In genomic region chr6:122736166-122736565, GRCh38 we compare ENCODE assay signal across 17 cellular contexts. TPM values are rescaled to one million over a fixed set of nuclear protein-coding genes. Genes with fewer than 3 reads are reported as not detected.
DNase-seq lines count a peak whose midpoint lies in the region; ATAC-seq and TF ChIP-seq lines count a peak whose summit lies in the region.
"Had no signal": no experiment of that assay in that cellular context is flagged by ENCODE, and none has a peak within 500 bp of the region (broad histone marks: within the 10 kb centered on the region; RNA-seq: fewer than 3 reads in every experiment).

No MANE protein-coding gene starts in this region.

- CTCF ChIA-PET in A673 (lab: Charles Lee): interaction anchor here (1.8 kb wide), 1 partner anchor 103 kb away, joined by 8 read pairs; no protein-coding TSS in a partner anchor
- CTCF ChIA-PET in activated CD8-positive, alpha-beta memory T cell treated with anti-CD3 and anti-CD28 coated beads, Interleukin-2, amount 10 ng/mL, durations not matched to agents 7 days and 5 days (lab: Charles Lee): no interaction called here

- no peak overlapping the region for H2BK15ac ChIP-seq in H9 (ENCODE audit: low read depth, low read length)

- H4K91ac ChIP-seq in H9 (ENCODE audit: insufficient read length, low read depth, low read length): no peak overlapping the region

- H3K18ac ChIP-seq in H9 (ENCODE audit: insufficient read length, low read depth, low read length): no peak overlapping the region

- H4K20me1 ChIP-seq in H9 (ENCODE audit: control insufficient read depth, insufficient read depth, insufficient read length): no peaks in the 10 kb centered on the region

- no peak overlapping the region for H3K23ac ChIP-seq in H9 (ENCODE audit: insufficient read length, low read depth, low read length)

- no peaks in the 10 kb centered on the region for H3K79me1 ChIP-seq in H9 (ENCODE audit: insufficient read depth, low read depth, low read length, poor library complexity, severe bottlenecking)

- TF ChIP-seq CTCF in A673 (conservative IDR thresholded peaks at IDR 0.05; ENCODE audit: low read depth, low read length): no peak
- no peak for TF ChIP-seq CTCF in upper lobe of right lung (IDR thresholded peaks at IDR 0.05)
- TF ChIP-seq CTCF in H9 (conservative IDR thresholded peaks at IDR 0.05): no peak

- H3K4me2 ChIP-seq in H9 (ENCODE audit: insufficient read depth, insufficient read length, low read length): no peak overlapping the region

- no peak overlapping the region for H2BK5ac ChIP-seq in H9 (ENCODE audit: insufficient read length, low read length)

- H3K4me1 ChIP-seq in A673 (ENCODE audit: insufficient read depth, low read length, poor library complexity, severe bottlenecking) (peaks cover 44% of the 10 kb centered on the region), upper lobe of right lung (peaks cover 3% of the 10 kb centered on the region), H9 (ENCODE audit: insufficient read depth, low read length) (peaks cover 2% of the 10 kb centered on the region)
- H3K4me1 ChIP-seq: heart right ventricle, prostate gland, thyroid gland had no signal

- no peak overlapping the region for H3K14ac ChIP-seq in H9 (ENCODE audit: insufficient read depth, low read length)

- H3K4me3 Mint-ChIP-seq in activated CD8-positive, alpha-beta memory T cell treated with anti-CD3 and anti-CD28 coated beads, Interleukin-2, amount 10 ng/mL, durations not matched to agents 7 days and 5 days: no peak overlapping the region
- H3K4me3 Mint-ChIP-seq in H9: no peak overlapping the region
- H3K4me3 Mint-ChIP-seq: activated naive CD8-positive, alpha-beta T cell treated with anti-CD3 and anti-CD28 coated beads, Interleukin-2, amount 10 ng/mL, durations not matched to agents 7 days and 5 days; HFFc6; T-helper 1 cell treated with Interleukin-12 subunit alpha and Interleukin-12 subunit beta and Interleukin-4 antibody, amounts not matched to agents 30 μg/mL and 1 μg/mL, for 36 hours had no signal

- H2AK5ac ChIP-seq in H9 (ENCODE audit: insufficient read length, low read length): no peak overlapping the region

- H3K27me3 Mint-ChIP-seq in activated CD8-positive, alpha-beta memory T cell treated with anti-CD3 and anti-CD28 coated beads, Interleukin-2, amount 10 ng/mL, durations not matched to agents 7 days and 5 days: peaks cover 12% of the 10 kb centered on the region
- H3K27me3 Mint-ChIP-seq in H9 (ENCODE audit: low read depth): no peaks in the 10 kb centered on the region

- no peak overlapping the region for H4K5ac ChIP-seq in H9 (ENCODE audit: insufficient read length, low read depth, low read length)

- no peaks in the 10 kb centered on the region for H3K9me3 Mint-ChIP-seq in activated CD8-positive, alpha-beta memory T cell treated with anti-CD3 and anti-CD28 coated beads, Interleukin-2, amount 10 ng/mL, durations not matched to agents 7 days and 5 days (ENCODE audit: low read depth)
- peaks cover under 1% of the 10 kb centered on the region in 2 experiments; a peak in 2 of 5 replicates for H3K9me3 Mint-ChIP-seq in H9
- H3K9me3 Mint-ChIP-seq: activated naive CD8-positive, alpha-beta T cell treated with anti-CD3 and anti-CD28 coated beads, Interleukin-2, amount 10 ng/mL, durations not matched to agents 7 days and 5 days; HFFc6; T-helper 1 cell treated with Interleukin-12 subunit alpha and Interleukin-12 subunit beta and Interleukin-4 antibody, amounts not matched to agents 30 μg/mL and 1 μg/mL, for 36 hours had no signal

- WGBS in H9 (ENCODE audit: extremely low coverage, insufficient read length, low lambda C conversion rate): no CpG with 5 or more reads among the region's 4 CpGs

- H3K9ac ChIP-seq in H9 (ENCODE audit: extremely low read depth, insufficient read length, low read length): no peak overlapping the region

- no peak overlapping the region for H4K8ac ChIP-seq in H9 (replicated peaks; ENCODE audit: insufficient read length, low read depth, low read length)

- H2BK20ac ChIP-seq in H9 (ENCODE audit: low read depth, low read length, poor library complexity, severe bottlenecking): no peak overlapping the region

- no peak overlapping the region for H3T11ph ChIP-seq in H9 (ENCODE audit: low read length)

- H3K23me2 ChIP-seq in H9 (ENCODE audit: insufficient read length, low read depth, low read length, poor library complexity, severe bottlenecking): no peaks in the 10 kb centered on the region

- H3K4me3 ChIP-seq in A673 (ENCODE audit: low read depth, low read length, poor library complexity, severe bottlenecking) (no peak overlapping the region), upper lobe of right lung (no peak overlapping the region)
- H3K4me3 ChIP-seq: heart right ventricle, prostate gland, thyroid gland had no signal

- DNase-seq in A673 (ENCODE audit: low spot score) (peak; percentile 30), NCI-H1092 (lab: John Stamatoyannopoulos, UW) (peak; percentile 35), NCI-H526 (lab: John Stamatoyannopoulos, UW) (peak; percentile 68 to 69), epithelial cell of prostate (ENCODE audit: low read depth, low spot score) (peak; percentile 73), LoVo (ENCODE audit: low spot score) (no peak), upper lobe of right lung (no peak), H9 (no peak)
- no peak for DNase-seq in activated CD8-positive, alpha-beta memory T cell treated with anti-CD3 and anti-CD28 coated beads, Interleukin-2, amount 10 ng/mL, durations not matched to agents 7 days and 5 days
- DNase-seq: activated CD4-positive, CD25-positive, alpha-beta regulatory T cell treated with anti-CD3 and anti-CD28 coated beads, Interleukin-2, amount 50 U/mL, for 72 hours; activated naive CD8-positive, alpha-beta T cell treated with anti-CD3 and anti-CD28 coated beads, Interleukin-2, amount 10 ng/mL, durations not matched to agents 7 days and 5 days; heart right ventricle; HFFc6; thyroid gland had no signal

- H3K27me3 ChIP-seq in A673 (replicated peaks; ENCODE audit: insufficient read depth, low read depth, low read length, poor library complexity): no peaks in the 10 kb centered on the region
- no peaks in the 10 kb centered on the region for H3K27me3 ChIP-seq in upper lobe of right lung
- no peaks in the 10 kb centered on the region for H3K27me3 ChIP-seq in H9 (ENCODE audit: insufficient read depth, low read length)
- H3K27me3 ChIP-seq: thyroid gland had no signal

- ATAC-seq in activated CD8-positive, alpha-beta memory T cell treated with anti-CD3 and anti-CD28 coated beads, Interleukin-2, amount 10 ng/mL, durations not matched to agents 7 days and 5 days: no peak
- no peak for ATAC-seq in upper lobe of right lung
- ATAC-seq: heart right ventricle had no signal

- POLR2A ChIA-PET in A673 (lab: Charles Lee; ENCODE audit: low non-redundant PET): no interaction called here

- no TSS peak for BruUV-seq in A673 (replicated peaks; lab: Mats Ljungman, UMichigan)

- H3K4ac ChIP-seq in H9 (ENCODE audit: low read depth, low read length): no peak overlapping the region

- H2BK120ac ChIP-seq in H9 (ENCODE audit: low read depth, low read length, poor library complexity, severe bottlenecking): no peak overlapping the region

- no peak overlapping the region for H3K27ac Mint-ChIP-seq in activated CD8-positive, alpha-beta memory T cell treated with anti-CD3 and anti-CD28 coated beads, Interleukin-2, amount 10 ng/mL, durations not matched to agents 7 days and 5 days
- peak overlapping the region in 1 of 3 experiments; percentile 9; a peak in 1 of 7 replicates for H3K27ac Mint-ChIP-seq in H9
- H3K27ac Mint-ChIP-seq: activated naive CD8-positive, alpha-beta T cell treated with anti-CD3 and anti-CD28 coated beads, Interleukin-2, amount 10 ng/mL, durations not matched to agents 7 days and 5 days; HFFc6; T-helper 1 cell treated with Interleukin-12 subunit alpha and Interleukin-12 subunit beta and Interleukin-4 antibody, amounts not matched to agents 30 μg/mL and 1 μg/mL, for 36 hours had no signal

- no peak overlapping the region for H2AFZ ChIP-seq in H9 (ENCODE audit: low read length)

- H3K9me3 ChIP-seq in A673 (ENCODE audit: low read depth, low read length, poor library complexity, severe bottlenecking) (no peaks in the 10 kb centered on the region), upper lobe of right lung (no peaks in the 10 kb centered on the region), H9 (ENCODE audit: control insufficient read depth, low read depth, low read length) (no peaks in the 10 kb centered on the region)
- H3K9me3 ChIP-seq: heart right ventricle, prostate gland, thyroid gland had no signal

- H3K36me3 ChIP-seq in A673 (ENCODE audit: insufficient read depth, low read length, poor library complexity, severe bottlenecking) (no peaks in the 10 kb centered on the region), upper lobe of right lung (no peaks in the 10 kb centered on the region)
- H3K36me3 ChIP-seq: heart right ventricle, prostate gland, thyroid gland had no signal

- no peaks in the 10 kb centered on the region for H3K79me2 ChIP-seq in H9 (ENCODE audit: insufficient read depth, low read length)

- H3K27ac ChIP-seq in A673 (ENCODE audit: low read depth, low read length, poor library complexity, severe bottlenecking) (peak overlapping the region; percentile 79), epithelial cell of prostate (peak overlapping the region; percentile 78), upper lobe of right lung (no peak overlapping the region), H9 (ENCODE audit: insufficient read length, low read depth, low read length) (no peak overlapping the region)
- H3K27ac ChIP-seq: heart right ventricle, prostate gland, thyroid gland had no signal

- no peak overlapping the region for H3K56ac ChIP-seq in H9 (ENCODE audit: insufficient read length, low read depth, low read length)

- H3K4me1 Mint-ChIP-seq in activated CD8-positive, alpha-beta memory T cell treated with anti-CD3 and anti-CD28 coated beads, Interleukin-2, amount 10 ng/mL, durations not matched to agents 7 days and 5 days: no peaks in the 10 kb centered on the region
- H3K4me1 Mint-ChIP-seq in H9: peaks cover 21 to 30% of the 10 kb centered on the region in 2 experiments
- H3K4me1 Mint-ChIP-seq: activated naive CD8-positive, alpha-beta T cell treated with anti-CD3 and anti-CD28 coated beads, Interleukin-2, amount 10 ng/mL, durations not matched to agents 7 days and 5 days had no signal

- no peak overlapping the region for H2BK12ac ChIP-seq in H9 (ENCODE audit: insufficient read length, low read depth, low read length)

- intact Hi-C loops in A673 (cut with micrococcal nuclease; ENCODE audit: unreplicated experiment) (loop anchor here (10.0 kb wide), 1 partner anchor 979 kb away; no protein-coding TSS in a partner anchor), upper lobe of right lung (cut with DNase I) (no loop called here)

- H3K36me3 Mint-ChIP-seq in activated CD8-positive, alpha-beta memory T cell treated with anti-CD3 and anti-CD28 coated beads, Interleukin-2, amount 10 ng/mL, durations not matched to agents 7 days and 5 days: no peaks in the 10 kb centered on the region
- H3K36me3 Mint-ChIP-seq in H9 (ENCODE audit: insufficient read depth in 1 of 3, low read depth in 3 of 3): no peaks in the 10 kb centered on the region; a peak in 1 of 7 replicates
- H3K36me3 Mint-ChIP-seq: activated naive CD8-positive, alpha-beta T cell treated with anti-CD3 and anti-CD28 coated beads, Interleukin-2, amount 10 ng/mL, durations not matched to agents 7 days and 5 days had no signal

RNA-seq across cellular contexts. Expression of gene FABP7, which starts 43.4 kb away (rescaled TPM):
- total RNA-seq in A673 (2021): 1.2 and 1.4 TPM in 2 replicates
- total RNA-seq in activated CD8-positive, alpha-beta memory T cell treated with anti-CD3 and anti-CD28 coated beads, Interleukin-2, amount 10 ng/mL, durations not matched to agents 7 days and 5 days: not detected
- not detected for total RNA-seq in upper lobe of right lung
- total RNA-seq in H9 (2021): 3.3 and 3.9 TPM in 2 replicates
- total RNA-seq: activated naive CD8-positive, alpha-beta T cell treated with anti-CD3 and anti-CD28 coated beads, Interleukin-2, amount 10 ng/mL, durations not matched to agents 7 days and 5 days; endothelial cell of umbilical vein; heart right ventricle; HFFc6; OCI-LY7; prostate gland; thyroid gland had no signal

RNA-seq across cellular contexts. Expression of gene SMPDL3A, which starts 52.9 kb away (rescaled TPM):
- total RNA-seq in A673 (2021) (10.3 and 12.4 TPM in 2 replicates), upper lobe of right lung (19.6 TPM), H9 (2021) (0.59 and 0.68 TPM in 2 replicates)
- total RNA-seq in activated CD8-positive, alpha-beta memory T cell treated with anti-CD3 and anti-CD28 coated beads, Interleukin-2, amount 10 ng/mL, durations not matched to agents 7 days and 5 days: under 1 TPM in 1 of 2 experiments, not detected in 1; 0.52 TPM
- total RNA-seq: OCI-LY7 had no signal

Comparison
In these comparisons a context has a peak if more than half of its experiments do, and no peak if none do; other contexts are left out.
1. DNase-seq: peak in A673 (single experiment), NCI-H1092 (single experiment), NCI-H526 (2 of 2) and epithelial cell of prostate (single experiment); none in activated CD8-positive, alpha-beta memory T cell treated with anti-CD3 and anti-CD28 coated beads, Interleukin-2, amount 10 ng/mL, durations not matched to agents 7 days and 5 days (single experiment), LoVo (single experiment), upper lobe of right lung (single experiment) and H9 (single experiment).
2. H3K27ac ChIP-seq: peak in A673 (single experiment) and epithelial cell of prostate (single experiment); none in upper lobe of right lung (single experiment) and H9 (single experiment).